In genomic region chr5:80576383-80576782, GRCh38 we compare ENCODE assay signal across 34 cellular contexts. TPM values are rescaled to one million over a fixed set of nuclear protein-coding genes. Genes with fewer than 3 reads are reported as not detected.
"Had no signal": no experiment of that assay in that cellular context is flagged by ENCODE, and none has a peak within 500 bp of the region (broad histone marks: within the 10 kb centered on the region; RNA-seq: fewer than 3 reads in every experiment).

No MANE protein-coding gene starts in this region.

- H3K9me3 ChIP-seq: adrenal gland, body of pancreas, breast epithelium had no signal

- H3K9me3 Mint-ChIP-seq: activated CD4-positive, alpha-beta memory T cell treated with anti-CD3 and anti-CD28 coated beads for 36 hours; activated CD8-positive, alpha-beta T cell treated with anti-CD3 and anti-CD28 coated beads for 36 hours; activated naive CD4-positive, alpha-beta T cell treated with anti-CD3 and anti-CD28 coated beads, Interleukin-2, amount 50 U/mL, for 72 hours; activated naive CD8-positive, alpha-beta T cell treated with anti-CD3 and anti-CD28 coated beads for 36 hours; activated T-cell treated with anti-CD3 and anti-CD28 coated beads, Interleukin-2, amount 50 U/mL, for 24 hours; T-helper 1 cell treated with Interleukin-12 subunit alpha and Interleukin-12 subunit beta and Interleukin-4 antibody, amounts not matched to agents 30 μg/mL and 1 μg/mL, for 36 hours had no signal

- H3K36me3 Mint-ChIP-seq: activated CD4-positive, alpha-beta memory T cell treated with anti-CD3 and anti-CD28 coated beads for 36 hours; activated naive CD4-positive, alpha-beta T cell treated with anti-CD3 and anti-CD28 coated beads, Interleukin-2, amount 50 U/mL, for 72 hours; activated naive CD8-positive, alpha-beta T cell treated with anti-CD3 and anti-CD28 coated beads for 36 hours had no signal

- H3K27ac Mint-ChIP-seq: activated B cell treated with CpG ODN at 0.5 μM for 24 hours; activated CD4-positive, alpha-beta memory T cell treated with anti-CD3 and anti-CD28 coated beads for 36 hours; activated CD8-positive, alpha-beta T cell treated with anti-CD3 and anti-CD28 coated beads for 36 hours; activated naive CD4-positive, alpha-beta T cell treated with anti-CD3 and anti-CD28 coated beads for 36 hours; activated naive CD4-positive, alpha-beta T cell treated with anti-CD3 and anti-CD28 coated beads, Interleukin-2, amount 50 U/mL, for 72 hours; activated naive CD8-positive, alpha-beta T cell treated with anti-CD3 and anti-CD28 coated beads for 36 hours; activated T-cell treated with anti-CD3 and anti-CD28 coated beads, Interleukin-2, amount 50 U/mL, for 24 hours; T-helper 1 cell treated with Interleukin-12 subunit alpha and Interleukin-12 subunit beta and Interleukin-4 antibody, amounts not matched to agents 30 μg/mL and 1 μg/mL, for 36 hours; T-helper 2 cell treated with Interferon-gamma antibody and Interleukin-4, amounts not matched to agents 5 μg/mL and 100 μg/mL, for 36 hours had no signal

- ATAC-seq: activated CD8-positive, alpha-beta T cell treated with anti-CD3 and anti-CD28 coated beads for 36 hours; body of pancreas had no signal

- H3K27ac ChIP-seq: adrenal gland, body of pancreas, brain microvascular endothelial cell, breast epithelium, VCaP had no signal

- H3K4me3 Mint-ChIP-seq: activated B cell treated with CpG ODN at 0.5 μM for 24 hours; activated CD4-positive, alpha-beta memory T cell treated with anti-CD3 and anti-CD28 coated beads for 36 hours; activated CD8-positive, alpha-beta T cell treated with anti-CD3 and anti-CD28 coated beads for 36 hours; activated naive CD4-positive, alpha-beta T cell treated with anti-CD3 and anti-CD28 coated beads for 36 hours; activated naive CD8-positive, alpha-beta T cell treated with anti-CD3 and anti-CD28 coated beads for 36 hours; activated T-cell treated with anti-CD3 and anti-CD28 coated beads, Interleukin-2, amount 50 U/mL, for 24 hours; T-helper 1 cell treated with Interleukin-12 subunit alpha and Interleukin-12 subunit beta and Interleukin-4 antibody, amounts not matched to agents 30 μg/mL and 1 μg/mL, for 36 hours; T-helper 2 cell treated with Interferon-gamma antibody and Interleukin-4, amounts not matched to agents 5 μg/mL and 100 μg/mL, for 36 hours had no signal

- H3K4me3 ChIP-seq: adrenal gland, body of pancreas, breast epithelium had no signal

- FAIRE-seq: astrocyte, colon, TTC549 had no signal

- DNase-seq: activated B cell treated with CpG ODN at 0.5 μM for 24 hours; activated CD4-positive, alpha-beta memory T cell treated with anti-CD3 and anti-CD28 coated beads for 36 hours; activated CD4-positive, alpha-beta T cell treated with anti-CD3 and anti-CD28 coated beads for 4 hours; activated CD4-positive, alpha-beta T cell treated with anti-CD3 and anti-CD28 coated beads, Interleukin-2, amount 50 U/mL, for 1 hour; activated CD4-positive, alpha-beta T cell treated with anti-CD3 and anti-CD28 coated beads, Interleukin-2, amount 50 U/mL, for 4 hours; activated CD4-positive, CD25-positive, alpha-beta regulatory T cell treated with anti-CD3 and anti-CD28 coated beads, Interleukin-2, amount 50 U/mL, for 72 hours; activated CD8-positive, alpha-beta memory T cell treated with anti-CD3 and anti-CD28 coated beads for 24 hours; activated CD8-positive, alpha-beta memory T cell treated with anti-CD3 and anti-CD28 coated beads, Interleukin-2, amount 50 U/mL, for 4 hours; activated CD8-positive, alpha-beta T cell treated with anti-CD3 and anti-CD28 coated beads for 36 hours; activated effector memory CD4-positive, alpha-beta T cell treated with anti-CD3 and anti-CD28 coated beads, Interleukin-2, amount 50 U/mL, for 16 hours; activated gamma-delta T cell treated with Interleukin-2 at 50 U/mL for 16 hours; activated naive CD4-positive, alpha-beta T cell; activated naive CD4-positive, alpha-beta T cell treated with anti-CD3 and anti-CD28 coated beads for 36 hours; activated naive CD4-positive, alpha-beta T cell treated with anti-CD3 and anti-CD28 coated beads, Interleukin-2, amount 50 U/mL, for 16 hours; activated naive CD8-positive, alpha-beta T cell treated with anti-CD3 and anti-CD28 coated beads for 36 hours; activated T-cell treated with anti-CD3 and anti-CD28 coated beads, Interleukin-2, amount 50 U/mL, for 24 hours; activated T-cell treated with anti-CD3 and anti-CD28 coated beads, Interleukin-2, amount 50 U/mL, for 48 hours; adrenal gland; amniotic stem cell; aorta; body of pancreas; brain microvascular endothelial cell; central memory CD4-positive, alpha-beta T cell; T-helper 1 cell; T-helper 9 cell had no signal

- H3K36me3 ChIP-seq: adrenal gland, brain microvascular endothelial cell, breast epithelium had no signal

- H3K4me1 ChIP-seq: adrenal gland, body of pancreas, breast epithelium had no signal

RNA-seq across cellular contexts. Expression of gene ANKRD34B, which starts 6.3 kb away (rescaled TPM):
- total RNA-seq: activated B cell treated with CpG ODN at 0.5 μM for 24 hours; activated CD4-positive, alpha-beta memory T cell treated with anti-CD3 and anti-CD28 coated beads for 36 hours; activated CD8-positive, alpha-beta T cell treated with anti-CD3 and anti-CD28 coated beads for 36 hours; activated naive CD8-positive, alpha-beta T cell treated with anti-CD3 and anti-CD28 coated beads for 36 hours; adrenal gland; aorta; body of pancreas; breast epithelium; cardiac septum had no signal
